Comparison of ENCODE assay signal across 17 cellular contexts in the genomic region with DNA sequence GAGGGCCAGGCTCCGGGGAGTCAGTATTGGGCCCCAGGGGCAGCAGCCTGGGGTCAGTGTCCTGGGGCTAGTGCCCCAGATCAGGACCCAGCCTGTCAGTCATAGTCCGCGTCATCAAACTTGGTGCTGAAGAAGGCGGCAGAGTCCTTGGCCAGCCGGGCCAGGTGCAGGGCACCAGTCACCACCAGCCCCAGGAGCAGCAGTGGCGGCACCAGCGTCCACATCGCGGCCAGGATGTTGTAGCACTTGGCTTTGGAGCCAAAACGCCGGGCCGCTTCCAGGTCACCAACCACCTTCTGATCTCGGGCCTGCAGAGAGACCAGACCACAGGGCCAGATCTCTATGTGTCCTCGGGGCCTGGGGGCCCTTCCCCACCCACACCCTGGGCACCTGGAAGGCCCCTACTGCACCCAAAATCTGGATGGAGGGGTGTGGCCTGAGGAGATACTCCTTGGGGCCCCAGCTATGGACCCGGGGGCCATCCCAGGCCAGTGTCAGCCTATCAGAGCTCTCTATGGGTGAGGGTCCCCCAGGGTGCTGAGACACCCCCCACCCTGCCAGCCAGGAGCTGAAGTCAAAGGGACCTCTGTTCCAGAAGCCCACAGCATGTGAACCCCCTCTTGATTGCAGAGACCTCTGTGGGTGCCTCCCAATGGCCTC. TPM values are rescaled to one million over a fixed set of nuclear protein-coding genes. Genes with fewer than 3 reads are reported as not detected.
DNase-seq lines count a peak whose midpoint lies in the region; ATAC-seq, FAIRE-seq and TF ChIP-seq lines count a peak whose summit lies in the region.
"Had no signal": no experiment of that assay in that cellular context is flagged by ENCODE, and none has a peak within 500 bp of the region (broad histone marks: within the 10 kb centered on the region; RNA-seq: fewer than 3 reads in every experiment).

No MANE protein-coding gene starts in this region.

- no peak overlapping the region for H3K18ac ChIP-seq in mesenchymal stem cell (ENCODE audit: low read depth in 1 of 2, low read length in 2 of 2)

- no peak; the same call in 1 of the 3 replicates for ATAC-seq in K562
- ATAC-seq in aorta (ENCODE audit: low FRiP score), result no peak

- H2AK5ac ChIP-seq in mesenchymal stem cell (ENCODE audit: low read length, severe bottlenecking), result no peak overlapping the region

- H3K36me3 ChIP-seq in K562 (ENCODE audit: control insufficient read depth, insufficient read depth, low read length), result peaks cover 24% of the 10 kb centered on the region; the same call in 1 of the 3 replicates
- peaks cover 0 to 26% of the 10 kb centered on the region in 2 experiments for H3K36me3 ChIP-seq in mesenchymal stem cell (ENCODE audit: control insufficient read depth in 1 of 2, insufficient read depth in 2 of 2, low read depth in 1 of 2, low read length in 2 of 2)
- no peaks in the 10 kb centered on the region for H3K36me3 ChIP-seq in aorta (ENCODE audit: control insufficient read depth in 1 of 2, insufficient read depth in 2 of 2, low read length in 1 of 2)
- H3K36me3 ChIP-seq: breast epithelium had no signal

- H4K8ac ChIP-seq in mesenchymal stem cell (ENCODE audit: low read length), result no peak overlapping the region

- no peak for TF ChIP-seq POLR2A in K562 (conservative IDR thresholded peaks at IDR 0.05)

- H3K27ac ChIP-seq in K562 (ENCODE audit: extremely low read depth, low read depth, low read length), result peak overlapping the region; percentile 69; the same call in 2 of the 3 replicates
- H3K27ac ChIP-seq in mesenchymal stem cell (ENCODE audit: low read length, poor library complexity, severe bottlenecking), result no peak overlapping the region
- H3K27ac ChIP-seq in aorta (ENCODE audit: low read depth in 1 of 2, low read length in 2 of 2), result no peak overlapping the region
- H3K27ac ChIP-seq: neutrophil had no signal

- no peak overlapping the region for H3K4me2 ChIP-seq in K562 (ENCODE audit: insufficient read depth, low read length)
- H3K4me2 ChIP-seq in mesenchymal stem cell (ENCODE audit: low read length, poor library complexity, severe bottlenecking), result no peak overlapping the region

- no peak overlapping the region for H3K4ac ChIP-seq in mesenchymal stem cell (ENCODE audit: low read depth in 1 of 2, low read length in 2 of 2)

- TF ChIP-seq CTCF in K562 (IDR thresholded peaks at IDR 0.05 in 2 of 3, conservative IDR thresholded peaks at IDR 0.05 in 1 of 3; ENCODE audit: insufficient read depth in 2 of 3, low read depth in 1 of 3, low read length in 3 of 3), result no peak

- BruUV-seq in K562 (replicated peaks; lab: Mats Ljungman, UMichigan), result no TSS peak

- 79% methylated on average over 14 of the region's 15 CpGs for WGBS in K562 (ENCODE audit: insufficient coverage, low coverage, missing lambda C conversion rate)
- WGBS in mesenchymal stem cell, result 96% methylated on average over 14 of the region's 15 CpGs
- 27 to 30% methylated on average over 15 of the region's 15 CpGs for WGBS in aorta, 2 donors

- H3K9ac ChIP-seq in K562 (ENCODE audit: insufficient read depth in 1 of 2, low read depth in 2 of 2, low read length in 2 of 2) (peak overlapping the region; percentile 42 to 81; a peak in 3 of 4 replicates), mesenchymal stem cell (ENCODE audit: low read length) (no peak overlapping the region)

- H4K20me1 ChIP-seq in K562 (replicated peaks; ENCODE audit: control insufficient read depth, insufficient read depth, low read length), result no peaks in the 10 kb centered on the region

- H2BK12ac ChIP-seq in mesenchymal stem cell (ENCODE audit: low read length in 2 of 2), result no peak overlapping the region

- H4K91ac ChIP-seq in mesenchymal stem cell (ENCODE audit: low read length), result peak overlapping the region; percentile 53

- intact Hi-C loops in K562 (cut with micrococcal nuclease), result no loop called here
- intact Hi-C loops in aorta (cut with DNase I), result no loop called here

- FAIRE-seq in K562 (lab: Jason Lieb, UNC), result no peak

- in situ Hi-C loops in K562 (cut with MboI), result no loop called here

- H2BK120ac ChIP-seq in mesenchymal stem cell (ENCODE audit: low read depth, low read length), result no peak overlapping the region

- H3K23ac ChIP-seq in mesenchymal stem cell (ENCODE audit: low read length in 2 of 2), result no peak overlapping the region

- no peak overlapping the region for H2BK15ac ChIP-seq in mesenchymal stem cell (ENCODE audit: low read depth, poor library complexity, severe bottlenecking)

- CTCF ChIA-PET in K562 (lab: Yijun Ruan, JAX; ENCODE audit: low intra/inter-chr PET ratio), result no interaction called here

- no peaks in the 10 kb centered on the region for H3K79me2 ChIP-seq in K562 (ENCODE audit: control insufficient read depth, insufficient read depth, low read length)

- DNase-seq in stimulated activated CD8-positive, alpha-beta memory T cell treated with anti-CD3 and anti-CD28 coated beads, Interleukin-12 subunit alpha, Interleukin-12 subunit beta, amount 100 ng/mL, for 1 hour (ENCODE audit: low read depth), result peak; percentile 52
- DNase-seq in stimulated activated CD8-positive, alpha-beta memory T cell treated with anti-CD3 and anti-CD28 coated beads, Interleukin-4, amount 100 ng/mL, for 48 hours, result no peak
- no peak for DNase-seq in K562 (ENCODE audit: extremely low read depth in 1 of 4, low spot score in 3 of 4)
- no peak for DNase-seq in mesenchymal stem cell
- DNase-seq in aorta, result peak; percentile 42 to 70
- no peak for DNase-seq in GOT3 (lab: John Stamatoyannopoulos, UW)
- no peak for DNase-seq in effector CD4-positive, alpha-beta T cell
- no peak for DNase-seq in GM19240 (ENCODE audit: insufficient read length, low spot score)
- DNase-seq: activated gamma-delta T cell, DMS 273 treated with DMSO at 0.1 percent for 48 hours, H9, Kasumi-1, NCI-H146, NCI-H524, SW 1271 had no signal

- H3K27me3 ChIP-seq in K562 (ENCODE audit: control insufficient read depth in 2 of 2, insufficient read depth in 2 of 2, low read length in 2 of 2), result no peaks in the 10 kb centered on the region
- peaks cover 0 to 53% of the 10 kb centered on the region in 2 experiments for H3K27me3 ChIP-seq in mesenchymal stem cell (ENCODE audit: control insufficient read depth in 1 of 2, insufficient read depth in 1 of 2, low read length in 2 of 2)
- no peaks in the 10 kb centered on the region for H3K27me3 ChIP-seq in aorta (ENCODE audit: control insufficient read depth in 1 of 2, insufficient read depth in 2 of 2, low read length in 1 of 2)

- H2AFZ ChIP-seq in K562 (ENCODE audit: low read depth, low read length) (peak overlapping the region; percentile 83; the same call in 1 of the 2 replicates), mesenchymal stem cell (ENCODE audit: low read depth, low read length) (no peak overlapping the region)

- H3K4me3 ChIP-seq in K562 (no peak overlapping the region), mesenchymal stem cell (ENCODE audit: insufficient read depth in 1 of 2, low read depth in 1 of 2, low read length in 2 of 2) (no peak overlapping the region), aorta (ENCODE audit: low read length in 2 of 2) (no peak overlapping the region)
- H3K4me3 ChIP-seq: breast epithelium had no signal

- no peaks in the 10 kb centered on the region for H3K9me1 ChIP-seq in K562 (ENCODE audit: control insufficient read depth, insufficient read depth, low read length)

- POLR2A ChIA-PET in K562 (lab: Yijun Ruan, JAX), result interaction anchor here (0.6 to 1.0 kb wide), 3 partner anchors 9 to 15 kb away, joined by 3 to 4 read pairs (median 3); no protein-coding TSS in a partner anchor

- H2BK5ac ChIP-seq in mesenchymal stem cell (ENCODE audit: low read depth, low read length, poor library complexity, severe bottlenecking), result no peak overlapping the region

- H3K79me1 ChIP-seq in mesenchymal stem cell (replicated peaks; ENCODE audit: low read length, poor library complexity, severe bottlenecking), result no peaks in the 10 kb centered on the region

- no peaks in the 10 kb centered on the region for H3K9me3 ChIP-seq in K562 (replicated peaks; ENCODE audit: control insufficient read depth, insufficient read depth, low read depth, low read length)
- no peaks in the 10 kb centered on the region for H3K9me3 ChIP-seq in mesenchymal stem cell (ENCODE audit: control insufficient read depth, low read length)
- no peaks in the 10 kb centered on the region for H3K9me3 ChIP-seq in aorta (ENCODE audit: control insufficient read depth, low read length)
- H3K9me3 ChIP-seq: breast epithelium, neutrophil had no signal

- no peak for TF ChIP-seq RAD21 in K562 (CRISPR knock-in tag; conservative IDR thresholded peaks at IDR 0.05 in 1 of 2, IDR thresholded peaks at IDR 0.05 in 1 of 2)

- no peak for TF ChIP-seq EP300 in K562 (IDR thresholded peaks at IDR 0.05; ENCODE audit: low read length)

- no peak overlapping the region for H3K14ac ChIP-seq in mesenchymal stem cell (ENCODE audit: low read length in 2 of 2)

- H3K4me1 ChIP-seq in K562 (replicated peaks in 1 of 2; ENCODE audit: control insufficient read depth in 2 of 2, insufficient read depth in 2 of 2, low read length in 2 of 2) (peaks cover 19 to 66% of the 10 kb centered on the region in 2 experiments), mesenchymal stem cell (ENCODE audit: control insufficient read depth, insufficient read depth, low read depth, low read length) (peaks cover 8% of the 10 kb centered on the region), aorta (ENCODE audit: control insufficient read depth in 1 of 2, insufficient read depth in 2 of 2, low read length in 2 of 2) (no peaks in the 10 kb centered on the region)
- H3K4me1 ChIP-seq: breast epithelium had no signal

RNA-seq across cellular contexts. Expression of a gene that starts 0.8 kb away (rescaled TPM):
- total RNA-seq in K562 (2011; cell fraction: chromatin; rRNA removed; ENCODE audit: low replicate concordance), result not detected in 2 replicates
- not detected in 2 replicates for total RNA-seq in K562 (2011; cell fraction: nucleolus; rRNA removed)
- total RNA-seq in K562 (2011; cell fraction: nucleoplasm; rRNA removed), result not detected in 2 replicates
- total RNA-seq in K562 (2014; rRNA removed), result not detected in 2 replicates
- not detected in 2 replicates for total RNA-seq in K562 (2014; rRNA removed; fragmentation: Illumina TruSeq; extraction: Trizol)
- not detected in 2 replicates for total RNA-seq in K562 (2015; rRNA removed; fragmentation: Illumina TruSeq; extraction: Trizol)
- total RNA-seq in K562 (2021), result not detected in 2 replicates
- polyA plus RNA-seq in K562 (2011; rRNA removed), result not detected in 2 replicates
- not detected in 2 replicates for polyA plus RNA-seq in K562 (2011; cell fraction: cytosol; rRNA removed)
- polyA plus RNA-seq in K562 (2011; cell fraction: nucleus; rRNA removed), result not detected in 2 replicates
- not detected in 2 replicates for polyA plus RNA-seq in K562 (2012)
- not detected in 2 replicates for polyA plus RNA-seq in K562 (2014; fragmentation: Illumina TruSeq; extraction: Trizol)
- polyA plus RNA-seq in K562 (2014; fragmentation: Nextera tagmentation; extraction: Ambion mirVana), result not detected
- 0.19 TPM in 1 of 2 replicates, not detected in the other for polyA plus RNA-seq in K562 (2014; rRNA removed)
- polyA minus RNA-seq in K562 (2011; rRNA and poly(A)+ RNA removed), result not detected in 2 replicates
- polyA minus RNA-seq in K562 (2011; cell fraction: cytosol; rRNA and poly(A)+ RNA removed), result not detected in 2 replicates
- not detected in 2 replicates for polyA minus RNA-seq in K562 (2011; cell fraction: nucleus; rRNA and poly(A)+ RNA removed)
- polyA plus RNA-seq in mesenchymal stem cell (2013, experiment 1 of 2), result not detected
- polyA plus RNA-seq in mesenchymal stem cell (2013, experiment 2 of 2), result not detected
- total RNA-seq in aorta, result not detected
- not detected for polyA plus RNA-seq in aorta
- total RNA-seq: breast epithelium, H9 had no signal

RNA-seq across cellular contexts. Expression of a gene that starts 9.1 kb away (rescaled TPM):
- 6.5 and 20.8 TPM in 2 replicates for total RNA-seq in K562 (2011; cell fraction: chromatin; rRNA removed; ENCODE audit: low replicate concordance)
- total RNA-seq in K562 (2011; cell fraction: nucleolus; rRNA removed), result 47.0 and 138 TPM in 2 replicates
- total RNA-seq in K562 (2011; cell fraction: nucleoplasm; rRNA removed), result 31.5 and 44.9 TPM in 2 replicates
- total RNA-seq in K562 (2014; rRNA removed) (52.8 and 187 TPM in 2 replicates), K562 (2014; rRNA removed; fragmentation: Illumina TruSeq; extraction: Trizol) (137 and 145 TPM in 2 replicates), K562 (2015; rRNA removed; fragmentation: Illumina TruSeq; extraction: Trizol) (290 and 356 TPM in 2 replicates), K562 (2021) (693 and 698 TPM in 2 replicates), aorta (100 to 1,000 TPM; 695 to 841 TPM)
- polyA plus RNA-seq in K562 (2011; rRNA removed) (205 and 655 TPM in 2 replicates), K562 (2014; fragmentation: Illumina TruSeq; extraction: Trizol) (472 and 547 TPM in 2 replicates), K562 (2014; fragmentation: Nextera tagmentation; extraction: Ambion mirVana) (1,000 to 10,000 TPM; 3,629 to 4,872 TPM), K562 (2014; rRNA removed) (255 and 328 TPM in 2 replicates), aorta (1,000 to 10,000 TPM in 1 of 2 donors, 100 to 1,000 TPM in 1; 424 to 1,109 TPM)
- 600 and 1,150 TPM in 2 replicates for polyA plus RNA-seq in K562 (2011; cell fraction: cytosol; rRNA removed)
- polyA plus RNA-seq in K562 (2011; cell fraction: nucleus; rRNA removed), result 59.9 and 198 TPM in 2 replicates
- 488 and 506 TPM in 2 replicates for polyA plus RNA-seq in K562 (2012)
- 69.9 and 190 TPM in 2 replicates for polyA minus RNA-seq in K562 (2011; rRNA and poly(A)+ RNA removed)
- polyA minus RNA-seq in K562 (2011; cell fraction: cytosol; rRNA and poly(A)+ RNA removed), result 143 and 401 TPM in 2 replicates
- polyA minus RNA-seq in K562 (2011; cell fraction: nucleus; rRNA and poly(A)+ RNA removed), result 14.8 and 71.3 TPM in 2 replicates
- polyA plus RNA-seq in mesenchymal stem cell (2013, experiment 1 of 2), result 1,548 TPM
- polyA plus RNA-seq in mesenchymal stem cell (2013, experiment 2 of 2), result 1,588 TPM

RNA-seq across cellular contexts. Expression of a gene that starts 9.6 kb away (rescaled TPM):
- 121 and 331 TPM in 2 replicates for total RNA-seq in K562 (2011; cell fraction: chromatin; rRNA removed; ENCODE audit: low replicate concordance)
- total RNA-seq in K562 (2011; cell fraction: nucleolus; rRNA removed), result 233 and 250 TPM in 2 replicates
- total RNA-seq in K562 (2011; cell fraction: nucleoplasm; rRNA removed), result 139 and 152 TPM in 2 replicates
- 25.7 and 34.3 TPM in 2 replicates for total RNA-seq in K562 (2014; rRNA removed)
- total RNA-seq in K562 (2014; rRNA removed; fragmentation: Illumina TruSeq; extraction: Trizol), result 3.3 and 5.1 TPM in 2 replicates
- total RNA-seq in K562 (2015; rRNA removed; fragmentation: Illumina TruSeq; extraction: Trizol), result 13.8 and 15.2 TPM in 2 replicates
- 55.9 and 73.1 TPM in 2 replicates for total RNA-seq in K562 (2021)
- 18.1 and 48.0 TPM in 2 replicates for polyA plus RNA-seq in K562 (2011; rRNA removed)
- polyA plus RNA-seq in K562 (2011; cell fraction: cytosol; rRNA removed), result 11.1 and 18.3 TPM in 2 replicates
- polyA plus RNA-seq in K562 (2011; cell fraction: nucleus; rRNA removed), result 636 and 650 TPM in 2 replicates
- 54.9 and 131 TPM in 2 replicates for polyA plus RNA-seq in K562 (2012)
- 18.3 and 23.2 TPM in 2 replicates for polyA plus RNA-seq in K562 (2014; fragmentation: Illumina TruSeq; extraction: Trizol)
- under 1 TPM; 0.38 to 0.84 TPM for polyA plus RNA-seq in K562 (2014; fragmentation: Nextera tagmentation; extraction: Ambion mirVana)
- 74.2 and 85.1 TPM in 2 replicates for polyA plus RNA-seq in K562 (2014; rRNA removed)
- 2.3 TPM in 2 replicates for polyA minus RNA-seq in K562 (2011; rRNA and poly(A)+ RNA removed)
- 4.9 and 8.6 TPM in 2 replicates for polyA minus RNA-seq in K562 (2011; cell fraction: cytosol; rRNA and poly(A)+ RNA removed)
- polyA minus RNA-seq in K562 (2011; cell fraction: nucleus; rRNA and poly(A)+ RNA removed), result 43.4 and 50.0 TPM in 2 replicates
- 35.9 TPM for polyA plus RNA-seq in mesenchymal stem cell (2013, experiment 1 of 2)
- polyA plus RNA-seq in mesenchymal stem cell (2013, experiment 2 of 2), result 33.3 TPM
- 10 to 100 TPM; 42.1 to 61.6 TPM for total RNA-seq in aorta
- polyA plus RNA-seq in aorta, result 100 to 1,000 TPM in 1 of 2 donors, 10 to 100 TPM in 1; 23.9 to 197 TPM

RNA-seq across cellular contexts. Expression of a gene that starts 15.3 kb away (rescaled TPM):
- 394 and 929 TPM in 2 replicates for total RNA-seq in K562 (2011; cell fraction: chromatin; rRNA removed; ENCODE audit: low replicate concordance)
- 1,445 and 1,483 TPM in 2 replicates for total RNA-seq in K562 (2011; cell fraction: nucleolus; rRNA removed)
- 1,061 and 1,262 TPM in 2 replicates for total RNA-seq in K562 (2011; cell fraction: nucleoplasm; rRNA removed)
- 793 and 818 TPM in 2 replicates for total RNA-seq in K562 (2014; rRNA removed)
- total RNA-seq in K562 (2014; rRNA removed; fragmentation: Illumina TruSeq; extraction: Trizol), result 572 and 787 TPM in 2 replicates
- total RNA-seq in K562 (2015; rRNA removed; fragmentation: Illumina TruSeq; extraction: Trizol), result 979 and 985 TPM in 2 replicates
- 691 and 717 TPM in 2 replicates for total RNA-seq in K562 (2021)
- 900 and 1,311 TPM in 2 replicates for polyA plus RNA-seq in K562 (2011; rRNA removed)
- 2,724 and 2,737 TPM in 2 replicates for polyA plus RNA-seq in K562 (2011; cell fraction: cytosol; rRNA removed)
- polyA plus RNA-seq in K562 (2011; cell fraction: nucleus; rRNA removed), result 780 and 1,049 TPM in 2 replicates
- 1,084 and 1,212 TPM in 2 replicates for polyA plus RNA-seq in K562 (2012)
- polyA plus RNA-seq in K562 (2014; fragmentation: Illumina TruSeq; extraction: Trizol), result 1,966 and 1,984 TPM in 2 replicates
- polyA plus RNA-seq in K562 (2014; fragmentation: Nextera tagmentation; extraction: Ambion mirVana), result 1,000 to 10,000 TPM; 4,252 to 5,579 TPM
- polyA plus RNA-seq in K562 (2014; rRNA removed), result 974 and 999 TPM in 2 replicates
- 752 and 801 TPM in 2 replicates for polyA minus RNA-seq in K562 (2011; rRNA and poly(A)+ RNA removed)
- 577 and 662 TPM in 2 replicates for polyA minus RNA-seq in K562 (2011; cell fraction: cytosol; rRNA and poly(A)+ RNA removed)
- 139 and 266 TPM in 2 replicates for polyA minus RNA-seq in K562 (2011; cell fraction: nucleus; rRNA and poly(A)+ RNA removed)
- 395 TPM for polyA plus RNA-seq in mesenchymal stem cell (2013, experiment 1 of 2)
- polyA plus RNA-seq in mesenchymal stem cell (2013, experiment 2 of 2), result 368 TPM
- total RNA-seq in aorta, result 100 to 1,000 TPM; 278 to 311 TPM
- 10 to 100 TPM; 46.7 to 88.3 TPM for polyA plus RNA-seq in aorta

RNA-seq across cellular contexts. Expression of a gene that starts 20.3 kb away (rescaled TPM):
- total RNA-seq in K562 (2011; cell fraction: chromatin; rRNA removed; ENCODE audit: low replicate concordance), result 0.51 TPM in 1 of 2 replicates, not detected in the other
- 0.26 and 0.67 TPM in 2 replicates for total RNA-seq in K562 (2011; cell fraction: nucleolus; rRNA removed)
- 0.22 and 0.46 TPM in 2 replicates for total RNA-seq in K562 (2011; cell fraction: nucleoplasm; rRNA removed)
- total RNA-seq in K562 (2014; rRNA removed), result 0.08 and 0.14 TPM in 2 replicates
- total RNA-seq in K562 (2014; rRNA removed; fragmentation: Illumina TruSeq; extraction: Trizol), result not detected in 2 replicates
- not detected in 2 replicates for total RNA-seq in K562 (2015; rRNA removed; fragmentation: Illumina TruSeq; extraction: Trizol)
- total RNA-seq in K562 (2021), result 0.18 TPM in 1 of 2 replicates, not detected in the other
- polyA plus RNA-seq in K562 (2011; rRNA removed), result 0.03 TPM in 1 of 2 replicates, not detected in the other
- 0.03 TPM in 1 of 2 replicates, not detected in the other for polyA plus RNA-seq in K562 (2011; cell fraction: cytosol; rRNA removed)
- 0.06 TPM in 2 replicates for polyA plus RNA-seq in K562 (2011; cell fraction: nucleus; rRNA removed)
- polyA plus RNA-seq in K562 (2012), result 0.42 and 0.73 TPM in 2 replicates
- not detected in 2 replicates for polyA plus RNA-seq in K562 (2014; fragmentation: Illumina TruSeq; extraction: Trizol)
- not detected for polyA plus RNA-seq in K562 (2014; fragmentation: Nextera tagmentation; extraction: Ambion mirVana)
- polyA plus RNA-seq in K562 (2014; rRNA removed), result 0.15 and 0.16 TPM in 2 replicates
- polyA minus RNA-seq in K562 (2011; rRNA and poly(A)+ RNA removed), result not detected in 2 replicates
- polyA minus RNA-seq in K562 (2011; cell fraction: cytosol; rRNA and poly(A)+ RNA removed), result not detected in 2 replicates
- polyA minus RNA-seq in K562 (2011; cell fraction: nucleus; rRNA and poly(A)+ RNA removed), result 0.11 TPM in 1 of 2 replicates, not detected in the other
- polyA plus RNA-seq in mesenchymal stem cell (2013, experiment 1 of 2), result not detected
- not detected for polyA plus RNA-seq in mesenchymal stem cell (2013, experiment 2 of 2)
- total RNA-seq in aorta, result under 1 TPM; 0.66 to 0.88 TPM
- 1 to 10 TPM in 1 of 2 donors, not detected in 1; 6.1 TPM for polyA plus RNA-seq in aorta
- total RNA-seq: H9 had no signal

Comparison
In these comparisons a context has a peak if more than half of its experiments do, and no peak if none do; other contexts are left out.
1. DNase-seq: peak in stimulated activated CD8-positive, alpha-beta memory T cell treated with anti-CD3 and anti-CD28 coated beads, Interleukin-12 subunit alpha, Interleukin-12 subunit beta, amount 100 ng/mL, for 1 hour (single experiment) and aorta (2 of 2); none in stimulated activated CD8-positive, alpha-beta memory T cell treated with anti-CD3 and anti-CD28 coated beads, Interleukin-4, amount 100 ng/mL, for 48 hours (single experiment), K562 (0 of 4), mesenchymal stem cell (single experiment), GOT3 (single experiment), effector CD4-positive, alpha-beta T cell (single experiment) and GM19240 (single experiment).